ENCODE assay signal across 12 cellular contexts in genomic region chr11:119791701-119792151, GRCh38.
A peak's percentile ranks its signal among the peaks of the same experiment; 100 is the strongest.
DNase-seq lines count a peak whose midpoint lies in the region; TF ChIP-seq lines count a peak whose summit lies in the region.
"Had no signal": no experiment of that assay in that cellular context is flagged by ENCODE, and none has a peak within 500 bp of the region (broad histone marks: within the 10 kb centered on the region; RNA-seq: fewer than 3 reads in every experiment).

No MANE protein-coding gene starts in this region.

- intact Hi-C loops in ascending aorta (cut with DNase I), result no loop called here

- peaks cover 44% of the 10 kb centered on the region for H3K4me1 ChIP-seq in HUES64 (ENCODE audit: insufficient read depth, low read length)
- H3K4me1 ChIP-seq in ascending aorta, result no peaks in the 10 kb centered on the region
- H3K4me1 ChIP-seq: gastroesophageal sphincter had no signal

- WGBS in HUES64, result 11% methylated on average over 6 of the region's 6 CpGs

- H3K27me3 ChIP-seq in HUES64 (ENCODE audit: insufficient read depth, low read length) (peaks cover 49% of the 10 kb centered on the region), ascending aorta (no peaks in the 10 kb centered on the region)

- H3K36me3 ChIP-seq in HUES64 (ENCODE audit: insufficient read depth, low read length), result no peaks in the 10 kb centered on the region
- H3K36me3 ChIP-seq in ascending aorta, result no peaks in the 10 kb centered on the region
- H3K36me3 ChIP-seq: gastroesophageal sphincter had no signal

- H3K9me3 ChIP-seq in HUES64 (ENCODE audit: insufficient read depth, low read depth, low read length), result no peaks in the 10 kb centered on the region
- no peaks in the 10 kb centered on the region for H3K9me3 ChIP-seq in ascending aorta
- H3K9me3 ChIP-seq: gastroesophageal sphincter had no signal

- H3K27ac ChIP-seq in HUES64 (ENCODE audit: low read depth, low read length) (peak overlapping the region; percentile 30; the same call in 1 of the 2 replicates), ascending aorta (no peak overlapping the region)
- H3K27ac ChIP-seq: gastroesophageal sphincter had no signal

- TF ChIP-seq CTCF in choroid plexus epithelial cell (conservative IDR thresholded peaks at IDR 0.05; ENCODE audit: low read depth, low read length), result no peak
- TF ChIP-seq CTCF in ascending aorta (IDR thresholded peaks at IDR 0.05), result no peak

- H3K4me3 ChIP-seq in HUES64 (ENCODE audit: low read length) (no peak overlapping the region), choroid plexus epithelial cell (ENCODE audit: low read depth, low read length) (no peak overlapping the region), ascending aorta (no peak overlapping the region)
- H3K4me3 ChIP-seq: gastroesophageal sphincter, lung had no signal

- no peak overlapping the region for H3K9ac ChIP-seq in HUES64 (ENCODE audit: low read depth, low read length)

- DNase-seq in Daoy (ENCODE audit: low read depth) (peak; percentile 89), choroid plexus epithelial cell (ENCODE audit: low read depth) (peak; percentile 92), non-pigmented ciliary epithelial cell (ENCODE audit: low read depth) (peak; percentile 38), ascending aorta (ENCODE audit: low spot score in 2 of 2) (no peak), DMS53 treated with DMSO at 0.1 percent for 48 hours (lab: John Stamatoyannopoulos, UW; ENCODE audit: unreplicated experiment) (no peak), NCI-H1436 treated with DMSO at 0.1 percent for 48 hours (lab: John Stamatoyannopoulos, UW) (no peak), mucosa of gallbladder (ENCODE audit: low spot score) (no peak)
- DNase-seq: Calu3, NCI-H2029 treated with DMSO at 0.1 percent for 48 hours had no signal

Comparison
In these comparisons a context has a peak if more than half of its experiments do, and no peak if none do; other contexts are left out.
1. DNase-seq: peak in Daoy (single experiment), choroid plexus epithelial cell (single experiment) and non-pigmented ciliary epithelial cell (single experiment); none in ascending aorta (0 of 2), DMS53 treated with DMSO at 0.1 percent for 48 hours (single experiment), NCI-H1436 treated with DMSO at 0.1 percent for 48 hours (single experiment) and mucosa of gallbladder (single experiment).